Comparison of ENCODE assay signal across 9 cellular contexts in the genomic region with DNA sequence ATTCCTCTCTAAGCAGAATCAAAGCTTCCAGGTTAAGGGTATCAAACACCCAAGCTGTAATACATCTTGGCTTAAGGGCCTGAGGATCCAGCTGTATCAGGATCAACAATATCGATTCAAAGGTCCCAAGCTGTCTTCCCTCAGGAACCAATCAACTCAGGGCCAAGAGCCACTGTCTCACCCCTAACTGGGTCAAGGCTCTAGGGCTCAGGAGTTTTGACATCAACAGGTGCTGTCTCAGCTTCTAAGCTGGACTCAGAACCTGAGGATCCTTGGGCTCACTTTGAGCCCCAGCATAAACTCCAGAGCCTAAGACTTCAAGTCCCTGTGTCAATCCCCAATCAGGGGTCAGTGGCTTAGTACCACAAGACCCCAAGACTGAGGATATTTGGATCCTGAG. TPM values are rescaled to one million over a fixed set of nuclear protein-coding genes. Genes with fewer than 3 reads are reported as not detected.
DNase-seq lines count a peak whose midpoint lies in the region; ATAC-seq and TF ChIP-seq lines count a peak whose summit lies in the region.
"Had no signal": no experiment of that assay in that cellular context is flagged by ENCODE, and none has a peak within 500 bp of the region (broad histone marks: within the 10 kb centered on the region; RNA-seq: fewer than 3 reads in every experiment).

No MANE protein-coding gene starts in this region.

- H3K27me3 ChIP-seq in mesendoderm (ENCODE audit: insufficient read depth, low read length, poor library complexity) = no peaks in the 10 kb centered on the region
- H3K27me3 ChIP-seq: neutrophil had no signal

- H3K36me3 ChIP-seq in mesendoderm (ENCODE audit: control insufficient read depth, insufficient read depth, low read length) = no peaks in the 10 kb centered on the region

- no peaks in the 10 kb centered on the region for H3K9me3 Mint-ChIP-seq in stimulated activated naive CD8-positive, alpha-beta T cell treated with anti-CD3 and anti-CD28 coated beads, Interleukin-15, Interleukin-2, amounts not matched to agents 100 ng/mL and 50 ng/mL, for 24 hours

- no peak overlapping the region for H3K4ac ChIP-seq in mesendoderm (ENCODE audit: low read depth, low read length)

- no peaks in the 10 kb centered on the region for H3K79me1 ChIP-seq in mesendoderm (ENCODE audit: low read length)

- H3K56ac ChIP-seq in mesendoderm (ENCODE audit: low read length) = peak overlapping the region; percentile 88

- H3K27ac Mint-ChIP-seq in stimulated activated naive CD8-positive, alpha-beta T cell treated with anti-CD3 and anti-CD28 coated beads, Interleukin-15, Interleukin-2, amounts not matched to agents 100 ng/mL and 50 ng/mL, for 24 hours = peak overlapping the region; percentile 70

- H2BK5ac ChIP-seq in mesendoderm (ENCODE audit: low read length) = no peak overlapping the region

- no peak for DNase-seq in stimulated activated naive CD8-positive, alpha-beta T cell treated with anti-CD3 and anti-CD28 coated beads, Interleukin-15, Interleukin-2, amounts not matched to agents 100 U/mL and 50 U/mL, for 24 hours
- no peak for DNase-seq in astrocyte of the spinal cord (ENCODE audit: low read depth, low spot score)
- DNase-seq in mesendoderm = no peak
- DNase-seq in ecto neural progenitor cell (ENCODE audit: low spot score) = no peak
- no peak for DNase-seq in NCI-H1930 (lab: John Stamatoyannopoulos, UW)
- no peak for DNase-seq in caudate nucleus (lab: John Stamatoyannopoulos, UW)
- no peak for DNase-seq in NCI-H1417 (lab: John Stamatoyannopoulos, UW)

- H4K8ac ChIP-seq in mesendoderm (ENCODE audit: low read depth, low read length) = no peak overlapping the region

- TF ChIP-seq CTCF in astrocyte of the spinal cord (IDR thresholded peaks at IDR 0.05; ENCODE audit: low read depth, low read length) = no peak

- H3K4me1 ChIP-seq in mesendoderm (ENCODE audit: control insufficient read depth, low read depth, low read length) = no peaks in the 10 kb centered on the region

- H3K9ac ChIP-seq in mesendoderm (ENCODE audit: low read length) = peak overlapping the region; percentile 32

- WGBS in mesendoderm (ENCODE audit: extremely low coverage, insufficient coverage, low lambda C conversion rate) = no CpG with 5 or more reads among the region's 1 CpG

- peaks cover 14% of the 10 kb centered on the region for H3K36me3 Mint-ChIP-seq in stimulated activated naive CD8-positive, alpha-beta T cell treated with anti-CD3 and anti-CD28 coated beads, Interleukin-15, Interleukin-2, amounts not matched to agents 100 ng/mL and 50 ng/mL, for 24 hours (ENCODE audit: low read depth)

- no peak for ATAC-seq in stimulated activated naive CD8-positive, alpha-beta T cell treated with anti-CD3 and anti-CD28 coated beads, Interleukin-15, Interleukin-2, amounts not matched to agents 100 U/mL and 50 U/mL, for 24 hours

- H2BK15ac ChIP-seq in mesendoderm (replicated peaks; ENCODE audit: low read depth) = no peak overlapping the region

- peak overlapping the region; percentile 89 for H3K4me3 ChIP-seq in astrocyte of the spinal cord (ENCODE audit: low read depth, low read length)
- no peak overlapping the region for H3K4me3 ChIP-seq in mesendoderm (ENCODE audit: low read length)

- no peak overlapping the region for H3K18ac ChIP-seq in mesendoderm (ENCODE audit: low read length)

- H3K4me3 Mint-ChIP-seq in stimulated activated naive CD8-positive, alpha-beta T cell treated with anti-CD3 and anti-CD28 coated beads, Interleukin-15, Interleukin-2, amounts not matched to agents 100 ng/mL and 50 ng/mL, for 24 hours = peak overlapping the region; percentile 85

- no peak overlapping the region for H3K27ac ChIP-seq in mesendoderm (ENCODE audit: low read depth, low read length)
- H3K27ac ChIP-seq in caudate nucleus (ENCODE audit: low read depth, low read length) = no peak overlapping the region

- in situ Hi-C loops in astrocyte of the spinal cord (cut with HindIII; ENCODE audit: low sequenced_read_pairs) = no loop called here

- H2AK5ac ChIP-seq in mesendoderm (ENCODE audit: low read length) = no peak overlapping the region

- peak overlapping the region; percentile 14 for H3K4me2 ChIP-seq in mesendoderm (ENCODE audit: low read length)

- H4K5ac ChIP-seq in mesendoderm (ENCODE audit: low read length) = no peak overlapping the region

- H3K79me2 ChIP-seq in mesendoderm (ENCODE audit: control insufficient read depth, insufficient read depth, low read length) = no peaks in the 10 kb centered on the region

- H3K23ac ChIP-seq in mesendoderm (ENCODE audit: low read length) = no peak overlapping the region

- H2BK120ac ChIP-seq in mesendoderm (ENCODE audit: low read depth, low read length) = no peak overlapping the region

- no peaks in the 10 kb centered on the region for H3K27me3 Mint-ChIP-seq in stimulated activated naive CD8-positive, alpha-beta T cell treated with anti-CD3 and anti-CD28 coated beads, Interleukin-15, Interleukin-2, amounts not matched to agents 100 ng/mL and 50 ng/mL, for 24 hours

- peaks cover 16% of the 10 kb centered on the region for H3K4me1 Mint-ChIP-seq in stimulated activated naive CD8-positive, alpha-beta T cell treated with anti-CD3 and anti-CD28 coated beads, Interleukin-15, Interleukin-2, amounts not matched to agents 100 ng/mL and 50 ng/mL, for 24 hours (ENCODE audit: low read depth)

RNA-seq across cellular contexts. Expression of a gene that starts 0.9 kb away (rescaled TPM):
- polyA plus RNA-seq in mesendoderm (2013, experiment 1 of 2) = 5.2 TPM
- 5.0 TPM for polyA plus RNA-seq in mesendoderm (2013, experiment 2 of 2)

RNA-seq across cellular contexts. Expression of a gene that starts 7.7 kb away (rescaled TPM):
- polyA plus RNA-seq in mesendoderm (2013, experiment 1 of 2) = not detected
- polyA plus RNA-seq in mesendoderm (2013, experiment 2 of 2) = not detected

RNA-seq across cellular contexts. Expression of a gene that starts 13.8 kb away (rescaled TPM):
- 55.1 TPM for polyA plus RNA-seq in mesendoderm (2013, experiment 1 of 2)
- polyA plus RNA-seq in mesendoderm (2013, experiment 2 of 2) = 50.3 TPM

RNA-seq across cellular contexts. Expression of a gene that starts 28.2 kb away (rescaled TPM):
- polyA plus RNA-seq in mesendoderm (2013, experiment 1 of 2) = 56.3 TPM
- 56.2 TPM for polyA plus RNA-seq in mesendoderm (2013, experiment 2 of 2)

RNA-seq across cellular contexts. Expression of a gene that starts 28.9 kb away (rescaled TPM):
- 6.8 TPM for polyA plus RNA-seq in mesendoderm (2013, experiment 1 of 2)
- polyA plus RNA-seq in mesendoderm (2013, experiment 2 of 2) = 6.5 TPM
